8 cellular contexts compared by ENCODE assay signal in genomic region chr2:116489292-116489691, GRCh38.
"Had no signal": no experiment of that assay in that cellular context is flagged by ENCODE, and none has a peak within 500 bp of the region (broad histone marks: within the 10 kb centered on the region; RNA-seq: fewer than 3 reads in every experiment).

No MANE protein-coding gene starts in this region.

- H2AFZ ChIP-seq: GM23248 had no signal

- H3K4me1 ChIP-seq: HAP-1 had no signal

- ATAC-seq: HCT116 had no signal

- H3K36me3 ChIP-seq: HAP-1 had no signal

- H3K4me3 ChIP-seq: GM23248, HAP-1 had no signal

- DNase-seq: GM23248, H7, HFFc6, Kasumi-1, KG1 had no signal

- H3K27ac ChIP-seq: GM23248, HL-60 had no signal

- H3K9ac ChIP-seq: GM23248 had no signal
